8 cellular contexts compared by ENCODE assay signal in genomic region chr9:96449844-96450612, GRCh38. TPM values are rescaled to one million over a fixed set of nuclear protein-coding genes. Genes with fewer than 3 reads are reported as not detected.
DNase-seq lines count a peak whose midpoint lies in the region; ATAC-seq, FAIRE-seq and TF ChIP-seq lines count a peak whose summit lies in the region.

Gene HABP4, plus strand, starts transcription at chr9:96450169. Its CDS starts 111 bp downstream, at chr9:96450280.

- FAIRE-seq in urothelium cell line (lab: Jason Lieb, UNC): peak; percentile 46

- TF ChIP-seq CTCF in GM13977 (IDR thresholded peaks at IDR 0.05; ENCODE audit: extremely low read depth, insufficient read depth, missing control alignments): no peak

- ATAC-seq in HG02884 (IDR thresholded peaks at IDR 0.05; ENCODE audit: unreplicated experiment) (peak; percentile 95), left ventricle myocardium superior (peak; percentile 99)

- peak; percentile 99 for DNase-seq in GM13977 (ENCODE audit: low spot score)
- DNase-seq in NCI-H146 treated with DMSO at 0.1 percent for 48 hours (lab: John Stamatoyannopoulos, UW; ENCODE audit: unreplicated experiment): peak; percentile 62
- DNase-seq in T-helper 1 cell: peak; percentile 91 to 96 (median 94)
- DNase-seq in amniotic stem cell (lab: John Stamatoyannopoulos, UW): peak; percentile 91
- peak; percentile 100 for DNase-seq in left ventricle myocardium superior
- DNase-seq in pulmonary artery endothelial cell (ENCODE audit: low read depth, low spot score): peak; percentile 78
- DNase-seq in urothelium cell line (ENCODE audit: low spot score): peak; percentile 98

- intact Hi-C loops in left ventricle myocardium superior (cut with micrococcal nuclease): loop anchor here (5.0 kb wide), 1 partner anchor 123 kb away; no protein-coding TSS in a partner anchor

- in situ Hi-C loops in GM13977 (cut with MboI; ENCODE audit: low pct_unique_long_range_greater_than_20kb, low sequenced_read_pairs, unreplicated experiment): loop anchor here (10.0 kb wide), 1 partner anchor 205 kb away; the partner anchor contains the start of gene PRXL2C

RNA-seq across cellular contexts. Expression of gene HABP4, which starts in this region (rescaled TPM):
- total RNA-seq in left ventricle myocardium superior (22.7 TPM), pulmonary artery endothelial cell (8.9 and 9.8 TPM in 2 replicates)

Comparison
In these comparisons a context has a peak if more than half of its experiments do, and no peak if none do; other contexts are left out.
1. Peak in every context shown above with its lines: DNase-seq and ATAC-seq.